In genomic region chr2:148645925-148646559, GRCh38 we compare ENCODE assay signal across 8 cellular contexts. TPM values are rescaled to one million over a fixed set of nuclear protein-coding genes. Genes with fewer than 3 reads are reported as not detected.
DNase-seq lines count a peak whose midpoint lies in the region; ATAC-seq and TF ChIP-seq lines count a peak whose summit lies in the region.

No MANE protein-coding gene starts in this region.

- H3K9me3 ChIP-seq in duodenal mucosa (ENCODE audit: control insufficient read depth in 1 of 2, low read length in 2 of 2): no peaks in the 10 kb centered on the region

- H3K4me3 ChIP-seq in duodenal mucosa (ENCODE audit: low read depth in 1 of 2, low read length in 2 of 2): peak overlapping the region; percentile 77 to 92

- H3K27ac ChIP-seq in duodenal mucosa (ENCODE audit: low read depth, low read length): peak overlapping the region; percentile 80

- H3K9ac ChIP-seq in duodenal mucosa (ENCODE audit: low read depth in 1 of 2, low read length in 2 of 2): peak overlapping the region; percentile 71 to 81

- peak; percentile 63 for DNase-seq in AG09319 (ENCODE audit: extremely low read depth, low read depth)
- DNase-seq in NCI-H226: peak; percentile 88
- peak; percentile 55 to 66 for DNase-seq in activated CD4-positive, alpha-beta T cell treated with anti-CD3 and anti-CD28 coated beads for 4 hours
- peak; percentile 79 to 92 for DNase-seq in lung microvascular endothelial cell (ENCODE audit: low read depth in 2 of 2)
- DNase-seq in stimulated activated CD8-positive, alpha-beta memory T cell treated with anti-CD3 and anti-CD28 coated beads, Interleukin-12 subunit alpha, Interleukin-12 subunit beta, amount 100 ng/mL, for 4 hours (ENCODE audit: low read depth): peak; percentile 11

- TF ChIP-seq CTCF in AG09319 (IDR thresholded peaks at IDR 0.05; ENCODE audit: low read depth, low read length): no peak

- H3K4me1 ChIP-seq in duodenal mucosa (ENCODE audit: control insufficient read depth in 1 of 2, insufficient read depth in 2 of 2, low read length in 2 of 2): peaks cover 8 to 13% of the 10 kb centered on the region in 2 donors

- H3K27me3 ChIP-seq in duodenal mucosa (ENCODE audit: control insufficient read depth in 1 of 2, insufficient read depth in 2 of 2, low read length in 2 of 2): peaks cover 0 to under 1% of the 10 kb centered on the region in 2 donors

- ATAC-seq in GM18870 (IDR thresholded peaks at IDR 0.05; ENCODE audit: unreplicated experiment) (peak; percentile 51), HG03139 (IDR thresholded peaks at IDR 0.05; ENCODE audit: unreplicated experiment) (peak; percentile 41)

- H3K36me3 ChIP-seq in duodenal mucosa (ENCODE audit: control insufficient read depth in 1 of 2, insufficient read depth in 2 of 2, low read length in 2 of 2): no peaks in the 10 kb centered on the region

RNA-seq across cellular contexts. Expression of gene EPC2, which starts 1.5 kb away (rescaled TPM):
- 11.6 and 19.0 TPM in 2 replicates for total RNA-seq in lung microvascular endothelial cell

Comparison
In these comparisons a context has a peak if more than half of its experiments do, and no peak if none do; other contexts are left out.
1. Peak in every context shown above with its lines: DNase-seq, ATAC-seq, H3K4me3 ChIP-seq and H3K27ac ChIP-seq.
2. DNase-seq: peak in every context shown above with its lines; median percentile 88 in NCI-H226; 86 in lung microvascular endothelial cell; 63 in AG09319; 60 in activated CD4-positive, alpha-beta T cell treated with anti-CD3 and anti-CD28 coated beads for 4 hours; 11 in stimulated activated CD8-positive, alpha-beta memory T cell treated with anti-CD3 and anti-CD28 coated beads, Interleukin-12 subunit alpha, Interleukin-12 subunit beta, amount 100 ng/mL, for 4 hours.